In genomic region chr7:131007439-131008330, GRCh38 we compare ENCODE assay signal across 1 cellular context.
A peak's percentile ranks its signal among the peaks of the same experiment; 100 is the strongest.
TF ChIP-seq lines count a peak whose summit lies in the region.

No MANE protein-coding gene starts in this region.

TF ChIP-seq in HEK293, 187 proteins besides CTCF, POLR2A, EP300 and RAD21 (continued from another document):
- peak; percentile 12; the same call in 1 of the 2 replicates for TF ChIP-seq ZNF513 (tag by site-specific recombination; IDR thresholded peaks at IDR 0.05)
- TF ChIP-seq ZXDB (tag by site-specific recombination; IDR thresholded peaks at IDR 0.05) = no peak
- TF ChIP-seq SP7 (tag by site-specific recombination; IDR thresholded peaks at IDR 0.05) = peak; percentile 52
- peak; percentile 97 for TF ChIP-seq ZNF366 (tag by site-specific recombination; conservative IDR thresholded peaks at IDR 0.05)
- TF ChIP-seq MEIS1 (CRISPR knock-in tag; IDR thresholded peaks at IDR 0.05; ENCODE audit: borderline replicate concordance) = no peak
- TF ChIP-seq ZNF610 (tag by site-specific recombination; IDR thresholded peaks at IDR 0.05; ENCODE audit: borderline replicate concordance) = no peak
- TF ChIP-seq ZNF214 (tag by site-specific recombination; IDR thresholded peaks at IDR 0.05; ENCODE audit: borderline replicate concordance) = no peak
- peak; percentile 99 for TF ChIP-seq ZNF654 (tag by site-specific recombination; IDR thresholded peaks at IDR 0.05; ENCODE audit: low read depth)
- TF ChIP-seq KLF1 (tag by site-specific recombination; IDR thresholded peaks at IDR 0.05) = no peak
- TF ChIP-seq FEZF1 (tag by site-specific recombination; IDR thresholded peaks at IDR 0.05) = no peak
- TF ChIP-seq ZNF10 (tag by site-specific recombination; IDR thresholded peaks at IDR 0.05) = no peak
- TF ChIP-seq ZNF664 (tag by site-specific recombination; IDR thresholded peaks at IDR 0.05) = no peak
- TF ChIP-seq PRDM10 (tag by site-specific recombination; IDR thresholded peaks at IDR 0.05) = peak; percentile 47; the same call in 1 of the 2 replicates
- peak; percentile 53; the same call in 1 of the 2 replicates for TF ChIP-seq IKZF3 (tag by site-specific recombination; IDR thresholded peaks at IDR 0.05)
- 0 out of 2 replicates have a peak, but pooled peaks have one; percentile 57 for TF ChIP-seq ZFP69B (tag by site-specific recombination; IDR thresholded peaks at IDR 0.05)
- no peak for TF ChIP-seq ZNF529 (tag by site-specific recombination; IDR thresholded peaks at IDR 0.05; ENCODE audit: insufficient replicate concordance)
- TF ChIP-seq ZBTB17 (tag by site-specific recombination; IDR thresholded peaks at IDR 0.05) = peak; percentile 38; the same call in 1 of the 2 replicates
- TF ChIP-seq, protein P1, sequence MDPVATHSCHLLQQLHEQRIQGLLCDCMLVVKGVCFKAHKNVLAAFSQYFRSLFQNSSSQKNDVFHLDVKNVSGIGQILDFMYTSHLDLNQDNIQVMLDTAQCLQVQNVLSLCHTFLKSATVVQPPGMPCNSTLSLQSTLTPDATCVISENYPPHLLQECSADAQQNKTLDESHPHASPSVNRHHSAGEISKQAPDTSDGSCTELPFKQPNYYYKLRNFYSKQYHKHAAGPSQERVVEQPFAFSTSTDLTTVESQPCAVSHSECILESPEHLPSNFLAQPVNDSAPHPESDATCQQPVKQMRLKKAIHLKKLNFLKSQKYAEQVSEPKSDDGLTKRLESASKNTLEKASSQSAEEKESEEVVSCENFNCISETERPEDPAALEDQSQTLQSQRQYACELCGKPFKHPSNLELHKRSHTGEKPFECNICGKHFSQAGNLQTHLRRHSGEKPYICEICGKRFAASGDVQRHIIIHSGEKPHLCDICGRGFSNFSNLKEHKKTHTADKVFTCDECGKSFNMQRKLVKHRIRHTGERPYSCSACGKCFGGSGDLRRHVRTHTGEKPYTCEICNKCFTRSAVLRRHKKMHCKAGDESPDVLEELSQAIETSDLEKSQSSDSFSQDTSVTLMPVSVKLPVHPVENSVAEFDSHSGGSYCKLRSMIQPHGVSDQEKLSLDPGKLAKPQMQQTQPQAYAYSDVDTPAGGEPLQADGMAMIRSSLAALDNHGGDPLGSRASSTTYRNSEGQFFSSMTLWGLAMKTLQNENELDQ (tag by site-specific recombination; IDR thresholded peaks at IDR 0.05; ENCODE audit: low read depth) = no peak
- 0 out of 2 replicates have a peak, but pooled peaks have one; percentile 18 for TF ChIP-seq ZBTB21 (tag by site-specific recombination; IDR thresholded peaks at IDR 0.05)
- TF ChIP-seq ZNF76 (tag by site-specific recombination; IDR thresholded peaks at IDR 0.05; ENCODE audit: borderline replicate concordance, low read depth) = no peak
- TF ChIP-seq ZIC2 (tag by site-specific recombination; IDR thresholded peaks at IDR 0.05) = peak; percentile 91
- TF ChIP-seq KLF7 (tag by site-specific recombination; IDR thresholded peaks at IDR 0.05; ENCODE audit: borderline replicate concordance) = no peak
- no peak for TF ChIP-seq ZNF785 (tag by site-specific recombination; IDR thresholded peaks at IDR 0.05)
- TF ChIP-seq GLIS1 (tag by site-specific recombination; IDR thresholded peaks at IDR 0.05) = no peak
- TF ChIP-seq PRDM1 (tag by site-specific recombination; IDR thresholded peaks at IDR 0.05) = peak; percentile 70; the same call in 1 of the 2 replicates
- TF ChIP-seq, protein P2, sequence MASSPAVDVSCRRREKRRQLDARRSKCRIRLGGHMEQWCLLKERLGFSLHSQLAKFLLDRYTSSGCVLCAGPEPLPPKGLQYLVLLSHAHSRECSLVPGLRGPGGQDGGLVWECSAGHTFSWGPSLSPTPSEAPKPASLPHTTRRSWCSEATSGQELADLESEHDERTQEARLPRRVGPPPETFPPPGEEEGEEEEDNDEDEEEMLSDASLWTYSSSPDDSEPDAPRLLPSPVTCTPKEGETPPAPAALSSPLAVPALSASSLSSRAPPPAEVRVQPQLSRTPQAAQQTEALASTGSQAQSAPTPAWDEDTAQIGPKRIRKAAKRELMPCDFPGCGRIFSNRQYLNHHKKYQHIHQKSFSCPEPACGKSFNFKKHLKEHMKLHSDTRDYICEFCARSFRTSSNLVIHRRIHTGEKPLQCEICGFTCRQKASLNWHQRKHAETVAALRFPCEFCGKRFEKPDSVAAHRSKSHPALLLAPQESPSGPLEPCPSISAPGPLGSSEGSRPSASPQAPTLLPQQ (tag by site-specific recombination; IDR thresholded peaks at IDR 0.05) = peak; percentile 76
- no peak for TF ChIP-seq ZNF707 (tag by site-specific recombination; IDR thresholded peaks at IDR 0.05)
- 0 out of 2 replicates have a peak, but pooled peaks have one; percentile 28 for TF ChIP-seq GLIS2 (tag by site-specific recombination; IDR thresholded peaks at IDR 0.05)
- TF ChIP-seq ZNF621 (tag by site-specific recombination; IDR thresholded peaks at IDR 0.05) = no peak
- no peak for TF ChIP-seq ZNF248 (tag by site-specific recombination; IDR thresholded peaks at IDR 0.05)
- no peak for TF ChIP-seq ZNF362 (tag by site-specific recombination; IDR thresholded peaks at IDR 0.05)
- TF ChIP-seq ZNF169 (tag by site-specific recombination; IDR thresholded peaks at IDR 0.05) = no peak
- TF ChIP-seq ZNF23 (tag by site-specific recombination; IDR thresholded peaks at IDR 0.05; ENCODE audit: borderline replicate concordance) = no peak
- no peak for TF ChIP-seq ZNF24 (tag by site-specific recombination; IDR thresholded peaks at IDR 0.05)
- no peak for TF ChIP-seq ZNF202 (tag by site-specific recombination; IDR thresholded peaks at IDR 0.05; ENCODE audit: borderline replicate concordance)
TF ChIP-seq in HEK293: peak in this region for 18.
